ENCODE assay signal across 22 cellular contexts in genomic region chr1:87963566-87963965, GRCh38.
A peak's percentile ranks its signal among the peaks of the same experiment; 100 is the strongest.
DNase-seq lines count a peak whose midpoint lies in the region; ATAC-seq, FAIRE-seq and TF ChIP-seq lines count a peak whose summit lies in the region.
"Had no signal": no experiment of that assay in that cellular context is flagged by ENCODE, and none has a peak within 500 bp of the region (broad histone marks: within the 10 kb centered on the region; RNA-seq: fewer than 3 reads in every experiment).

No MANE protein-coding gene starts in this region.

- 0 out of 2 replicates have a peak, but pooled peaks cover 3% of the 10 kb centered on the region for H3K9me1 ChIP-seq in IMR-90 (ENCODE audit: insufficient read depth, low read length)

- H4K91ac ChIP-seq in IMR-90 (ENCODE audit: insufficient read depth, low read depth, low read length): no peak overlapping the region
- no peak overlapping the region for H4K91ac ChIP-seq in mesenchymal stem cell (ENCODE audit: low read length)

- peak overlapping the region; percentile 68 for H2BK5ac ChIP-seq in IMR-90 (ENCODE audit: low read depth, low read length, poor library complexity, severe bottlenecking)
- H2BK5ac ChIP-seq in mesenchymal stem cell (ENCODE audit: low read depth, low read length, poor library complexity, severe bottlenecking): no peak overlapping the region

- peak overlapping the region; percentile 77; the same call in 1 of the 2 replicates for H3K18ac ChIP-seq in IMR-90 (ENCODE audit: low read depth, low read length)
- H3K18ac ChIP-seq in mesenchymal stem cell (ENCODE audit: low read depth in 1 of 2, low read length in 2 of 2): no peak overlapping the region

- dilution Hi-C loops in IMR-90 (cut with HindIII; ENCODE audit: low sequenced_read_pairs, unreplicated experiment): no loop called here

- H3K23ac ChIP-seq in IMR-90 (ENCODE audit: low read depth, low read length) (peak overlapping the region; percentile 15; the same call in 1 of the 2 replicates), mesenchymal stem cell (ENCODE audit: low read length in 2 of 2) (no peak overlapping the region)

- H2BK12ac ChIP-seq in mesenchymal stem cell (ENCODE audit: low read length in 2 of 2): no peak overlapping the region

- H3K4me2 ChIP-seq in IMR-90 (ENCODE audit: low read depth, low read length): peak overlapping the region; percentile 24; the same call in 1 of the 2 replicates
- H3K4me2 ChIP-seq in mesenchymal stem cell (ENCODE audit: low read length, poor library complexity, severe bottlenecking): no peak overlapping the region
- H3K4me2 ChIP-seq: BLaER1 had no signal

- POLR2A ChIA-PET in IMR-90 (lab: Charles Lee; ENCODE audit: unreplicated experiment): no interaction called here

- in situ Hi-C loops in IMR-90 (cut with MboI; ENCODE audit: low sequenced_read_pairs): no loop called here

- H3K4me1 ChIP-seq in ACC112 (ENCODE audit: control insufficient read depth, insufficient read depth, low read length, unreplicated experiment) (peaks cover 27% of the 10 kb centered on the region), IMR-90 (ENCODE audit: control insufficient read depth, insufficient read depth, low read length) (peaks cover 8% of the 10 kb centered on the region), pancreas (no peaks in the 10 kb centered on the region), mesenchymal stem cell (ENCODE audit: control insufficient read depth, insufficient read depth, low read depth, low read length) (peaks cover 3% of the 10 kb centered on the region), testis (peaks cover under 1% of the 10 kb centered on the region)
- H3K4me1 ChIP-seq: BLaER1 had no signal

- H2AFZ ChIP-seq in ACC112 (ENCODE audit: low read length, unreplicated experiment) (peak overlapping the region; percentile 45), IMR-90 (replicated peaks; ENCODE audit: low read length, poor library complexity) (no peak overlapping the region), mesenchymal stem cell (ENCODE audit: low read depth, low read length) (no peak overlapping the region)

- H3K9me3 ChIP-seq in IMR-90 (ENCODE audit: control insufficient read depth, insufficient read depth, low read length) (no peaks in the 10 kb centered on the region), pancreas (no peaks in the 10 kb centered on the region), mesenchymal stem cell (ENCODE audit: control insufficient read depth, low read length) (no peaks in the 10 kb centered on the region), testis (no peaks in the 10 kb centered on the region)
- H3K9me3 ChIP-seq: BLaER1, SJSA1 had no signal

- H3K4ac ChIP-seq in IMR-90 (ENCODE audit: low read depth, low read length) (peak overlapping the region; percentile 16; the same call in 1 of the 2 replicates), mesenchymal stem cell (ENCODE audit: low read depth in 1 of 2, low read length in 2 of 2) (no peak overlapping the region)

- H2BK120ac ChIP-seq in IMR-90 (ENCODE audit: low read depth, low read length) (peak overlapping the region; percentile 36; the same call in 1 of the 2 replicates), mesenchymal stem cell (ENCODE audit: low read depth, low read length) (no peak overlapping the region)

- no CpG with 5 or more reads among the region's 2 CpGs for WGBS in IMR-90 (ENCODE audit: extremely low coverage in 2 of 2, insufficient read length in 1 of 2), 2 experiments
- WGBS in pancreas, 2 donors: 49 to 91% methylated on average over 2 of the region's 2 CpGs
- WGBS in mesenchymal stem cell: 21% methylated on average over 1 of the region's 2 CpGs
- WGBS in testis, 2 donors: 73 to 76% methylated on average over 2 of the region's 2 CpGs

- 0 out of 2 replicates have a peak overlapping the region, but pooled peaks have one; percentile 18 for H2AK5ac ChIP-seq in IMR-90 (ENCODE audit: low read depth, low read length)
- no peak overlapping the region for H2AK5ac ChIP-seq in mesenchymal stem cell (ENCODE audit: low read length, severe bottlenecking)

- ATAC-seq in IMR-90 (ENCODE audit: low read depth): peak; percentile 64
- ATAC-seq in pancreas: no peak
- ATAC-seq in GM21515 (IDR thresholded peaks at IDR 0.05; ENCODE audit: unreplicated experiment): no peak

- H4K20me1 ChIP-seq in IMR-90 (ENCODE audit: insufficient read depth, low read length): no peaks in the 10 kb centered on the region
- H4K20me1 ChIP-seq: BLaER1 had no signal

- no peak overlapping the region for H2BK15ac ChIP-seq in IMR-90 (ENCODE audit: low read depth, low read length)
- no peak overlapping the region for H2BK15ac ChIP-seq in mesenchymal stem cell (ENCODE audit: low read depth, poor library complexity, severe bottlenecking)

- H4K8ac ChIP-seq in IMR-90 (ENCODE audit: low read depth in 2 of 2, low read length in 2 of 2) (peak overlapping the region; percentile 26 to 59; a peak in 3 of 4 replicates), mesenchymal stem cell (ENCODE audit: low read length) (no peak overlapping the region)

- TF ChIP-seq CTCF in IMR-90 (conservative IDR thresholded peaks at IDR 0.05; ENCODE audit: low read depth, low read length) (no peak), bronchial epithelial cell (IDR thresholded peaks at IDR 0.05; ENCODE audit: insufficient read depth, low read length, severe bottlenecking) (no peak), fibroblast of villous mesenchyme (IDR thresholded peaks at IDR 0.05; ENCODE audit: insufficient read depth, low read depth, low read length) (no peak), pancreas (IDR thresholded peaks at IDR 0.05) (no peak), testis (IDR thresholded peaks at IDR 0.05) (no peak)

- FAIRE-seq in bronchial epithelial cell (lab: Jason Lieb, UNC): no peak
- no peak for FAIRE-seq in pancreas (lab: Jason Lieb, UNC)
- FAIRE-seq: GM12891, GM18507, H1 had no signal

- H3K79me1 ChIP-seq in IMR-90 (ENCODE audit: low read depth in 1 of 2, low read length in 2 of 2) (no peaks in the 10 kb centered on the region), mesenchymal stem cell (replicated peaks; ENCODE audit: low read length, poor library complexity, severe bottlenecking) (no peaks in the 10 kb centered on the region)

- CTCF ChIA-PET in IMR-90 (lab: Yijun Ruan, JAX): no interaction called here

- no peak for TF ChIP-seq RAD21 in IMR-90 (IDR thresholded peaks at IDR 0.05; ENCODE audit: low read length)

- H4K5ac ChIP-seq in IMR-90 (ENCODE audit: low read depth, low read length): peak overlapping the region; percentile 61; the same call in 1 of the 2 replicates

- intact Hi-C loops in IMR-90 (cut with micrococcal nuclease): no loop called here
- intact Hi-C loops in pancreas (cut with DNase I): no loop called here
- intact Hi-C loops in testis (cut with DNase I; ENCODE audit: low total_unique reads): no loop called here

- peak overlapping the region; percentile 30; the same call in 1 of the 2 replicates for H2BK20ac ChIP-seq in IMR-90 (ENCODE audit: low read depth, low read length)

- H2AK9ac ChIP-seq in IMR-90 (replicated peaks; ENCODE audit: low read depth, low read length, poor library complexity): no peak overlapping the region

- no peaks in the 10 kb centered on the region for H3K36me3 ChIP-seq in ACC112 (ENCODE audit: insufficient read depth, low read length)
- H3K36me3 ChIP-seq in IMR-90 (ENCODE audit: control insufficient read depth, insufficient read depth, low read length): no peaks in the 10 kb centered on the region
- no peaks in the 10 kb centered on the region for H3K36me3 ChIP-seq in bronchial epithelial cell (ENCODE audit: control insufficient read depth, insufficient read depth, low read length)
- H3K36me3 ChIP-seq in pancreas: no peaks in the 10 kb centered on the region
- no peaks in the 10 kb centered on the region for H3K36me3 ChIP-seq in mesenchymal stem cell (ENCODE audit: control insufficient read depth in 1 of 2, insufficient read depth in 2 of 2, low read depth in 1 of 2, low read length in 2 of 2)
- no peaks in the 10 kb centered on the region for H3K36me3 ChIP-seq in testis (ENCODE audit: low read depth, missing control alignments)
- H3K36me3 ChIP-seq: BLaER1, SJSA1 had no signal

- DNase-seq in IMR-90 (peak; percentile 87), bronchial epithelial cell (ENCODE audit: low read depth) (peak; percentile 96), fibroblast of villous mesenchyme (ENCODE audit: low read depth) (peak; percentile 36), pancreas (no peak), mesenchymal stem cell (no peak), testis (no peak)
- DNase-seq: 8988T; CD8-positive, alpha-beta memory T cell; DND-41; GF-D8; Kasumi-1; NCI-H1417 treated with DMSO at 0.1 percent for 48 hours; NCI-H1930; NCI-H2171 treated with DMSO at 0.1 percent for 48 hours; NCI-H748 treated with DMSO at 0.1 percent for 48 hours had no signal

- H3K27ac ChIP-seq in ACC112 (ENCODE audit: low read depth, low read length) (peak overlapping the region; percentile 74), IMR-90 (ENCODE audit: insufficient read depth, low read length) (no peak overlapping the region), pancreas (no peak overlapping the region), mesenchymal stem cell (ENCODE audit: low read length, poor library complexity, severe bottlenecking) (no peak overlapping the region), testis (no peak overlapping the region)
- H3K27ac ChIP-seq: BLaER1, SJSA1 had no signal

- H3K14ac ChIP-seq in IMR-90 (replicated peaks; ENCODE audit: low read depth, low read length): peak overlapping the region; percentile 6; the same call in 1 of the 2 replicates
- H3K14ac ChIP-seq in mesenchymal stem cell (ENCODE audit: low read length in 2 of 2): no peak overlapping the region

- no peak overlapping the region for H3K9ac ChIP-seq in IMR-90 (ENCODE audit: low read depth, low read length)
- no peak overlapping the region for H3K9ac ChIP-seq in mesenchymal stem cell (ENCODE audit: low read length)
- H3K9ac ChIP-seq: BLaER1 had no signal

- peak overlapping the region; percentile 27; the same call in 1 of the 2 replicates for H3K4me3 ChIP-seq in ACC112 (ENCODE audit: low read depth, low read length)
- no peak overlapping the region for H3K4me3 ChIP-seq in IMR-90 (ENCODE audit: insufficient read depth, low read depth, low read length)
- no peak overlapping the region for H3K4me3 ChIP-seq in bronchial epithelial cell (ENCODE audit: low read depth, low read length)
- no peak overlapping the region for H3K4me3 ChIP-seq in fibroblast of villous mesenchyme (ENCODE audit: low read depth, low read length)
- no peak overlapping the region for H3K4me3 ChIP-seq in pancreas
- no peak overlapping the region for H3K4me3 ChIP-seq in mesenchymal stem cell (ENCODE audit: insufficient read depth in 1 of 2, low read depth in 1 of 2, low read length in 2 of 2)
- H3K4me3 ChIP-seq in testis: no peak overlapping the region
- H3K4me3 ChIP-seq: BLaER1, SJSA1 had no signal

- 0 out of 2 replicates have a peak overlapping the region, but pooled peaks have one; percentile 7 for H3K56ac ChIP-seq in IMR-90 (ENCODE audit: extremely low read depth, insufficient read depth, low read length)

- H3K79me2 ChIP-seq in ACC112 (ENCODE audit: control insufficient read depth, insufficient read depth, low read length, unreplicated experiment): no peaks in the 10 kb centered on the region

- TF ChIP-seq POLR2A in IMR-90 (IDR thresholded peaks at IDR 0.05; ENCODE audit: low read depth, low read length) (no peak), testis (IDR thresholded peaks at IDR 0.05) (no peak)

- BruUV-seq in IMR-90 (replicated peaks; lab: Mats Ljungman, UMichigan): no TSS peak

- H3K27me3 ChIP-seq in ACC112 (ENCODE audit: insufficient read depth, low read length) (no peaks in the 10 kb centered on the region), IMR-90 (ENCODE audit: control insufficient read depth, insufficient read depth, low read length) (no peaks in the 10 kb centered on the region), bronchial epithelial cell (ENCODE audit: control insufficient read depth, insufficient read depth, low read length) (no peaks in the 10 kb centered on the region), pancreas (no peaks in the 10 kb centered on the region), mesenchymal stem cell (ENCODE audit: control insufficient read depth in 1 of 2, insufficient read depth in 1 of 2, low read length in 2 of 2) (no peaks in the 10 kb centered on the region), testis (no peaks in the 10 kb centered on the region)
- H3K27me3 ChIP-seq: BLaER1, SJSA1 had no signal

Comparison
In these comparisons a context has a peak if more than half of its experiments do, and no peak if none do; other contexts are left out.
1. DNase-seq: peak in IMR-90 (single experiment), bronchial epithelial cell (single experiment) and fibroblast of villous mesenchyme (single experiment); none in pancreas (0 of 6), mesenchymal stem cell (single experiment) and testis (single experiment).